ENCODE assay signal across 9 cellular contexts in the genomic region with DNA sequence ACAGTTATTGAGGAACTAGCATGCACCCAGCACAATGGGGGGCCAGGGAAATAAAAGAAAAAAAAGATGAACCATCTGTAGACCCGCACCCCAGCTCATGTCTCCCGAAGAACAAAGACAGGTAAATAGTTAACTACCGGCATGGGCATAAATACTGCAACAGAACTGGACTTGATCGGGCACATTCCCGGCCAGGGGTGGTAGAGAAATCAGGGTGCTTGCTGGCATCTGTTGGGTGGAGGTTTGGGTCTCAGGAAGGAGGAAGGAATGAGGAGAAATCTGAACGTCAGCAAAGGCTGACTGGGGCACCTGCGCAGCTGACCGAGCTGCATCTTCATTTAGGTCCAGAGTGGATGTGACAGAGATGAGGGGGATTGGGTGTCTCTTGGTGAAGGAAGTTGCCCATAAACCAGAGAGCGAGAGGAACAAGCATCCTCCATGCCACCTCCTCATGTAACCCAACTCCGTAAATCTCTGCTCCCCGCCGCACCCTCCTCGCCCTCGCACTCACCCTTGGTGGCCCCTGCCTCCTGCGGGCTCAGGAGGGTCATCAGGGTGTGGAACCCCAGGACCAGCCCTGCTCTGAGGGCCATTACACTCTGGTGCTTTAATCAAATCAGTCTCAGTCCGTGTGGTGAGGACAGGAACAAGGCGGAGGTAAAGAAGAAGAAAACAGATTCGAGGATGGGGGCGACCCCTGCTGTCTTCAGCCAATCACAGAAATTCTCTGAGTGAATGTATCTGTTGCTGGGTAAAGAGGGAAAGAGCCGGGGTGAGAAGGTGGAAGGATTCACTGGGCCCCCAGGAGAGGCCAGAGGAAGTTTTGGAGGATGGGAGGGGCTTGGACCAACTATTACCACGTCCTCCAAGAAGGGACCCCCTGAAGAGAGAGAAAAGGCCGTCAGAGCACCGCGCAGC. TPM values are rescaled to one million over a fixed set of nuclear protein-coding genes. Genes with fewer than 3 reads are reported as not detected.
DNase-seq lines count a peak whose midpoint lies in the region; FAIRE-seq and TF ChIP-seq lines count a peak whose summit lies in the region.
"Had no signal": no experiment of that assay in that cellular context is flagged by ENCODE, and none has a peak within 500 bp of the region (broad histone marks: within the 10 kb centered on the region; RNA-seq: fewer than 3 reads in every experiment).

A gene (minus strand): TSS at position 648 of the 918 bp plus-strand sequence.

- H3K9ac ChIP-seq in OCI-LY1 (ENCODE audit: low read length) (no peak within 1 kb of the TSS), astrocyte (ENCODE audit: low read length) (no peak within 1 kb of the TSS), subcutaneous abdominal adipose tissue (ENCODE audit: low read length in 5 of 5) (peak within 1 kb of the TSS in 2 of 5 donors; percentile 47 to 68)

- no peaks in the 10 kb centered on the region for H3K27me3 ChIP-seq in OCI-LY1 (ENCODE audit: insufficient read depth, low read length)
- peaks cover 20% of the 10 kb centered on the region for H3K27me3 ChIP-seq in astrocyte (ENCODE audit: insufficient read depth, low read length)
- H3K27me3 ChIP-seq in subcutaneous abdominal adipose tissue (ENCODE audit: control insufficient read depth in 5 of 5, insufficient read depth in 4 of 5, low read length in 5 of 5) = peaks cover 0 to 19% (median 6%) of the 10 kb centered on the region in 5 donors

- H3K79me2 ChIP-seq in OCI-LY1 (ENCODE audit: insufficient read depth, low read length) (no peaks in the 10 kb centered on the region), astrocyte (ENCODE audit: insufficient read depth, low read length) (no peaks in the 10 kb centered on the region)

- H3F3A ChIP-seq in OCI-LY1 (ENCODE audit: insufficient read depth, low read length) = no peaks in the 10 kb centered on the region

- H3K9me3 ChIP-seq in HEK293 (ENCODE audit: control insufficient read depth, insufficient read depth, low read depth, low read length) = no peaks in the 10 kb centered on the region
- H3K9me3 ChIP-seq in OCI-LY1 (ENCODE audit: low read length) = no peaks in the 10 kb centered on the region
- H3K9me3 ChIP-seq in astrocyte (ENCODE audit: insufficient read depth, low read depth, low read length) = no peaks in the 10 kb centered on the region
- no peaks in the 10 kb centered on the region for H3K9me3 ChIP-seq in subcutaneous abdominal adipose tissue (ENCODE audit: control insufficient read depth in 5 of 5, low read length in 5 of 5)

- peaks cover 27% of the 10 kb centered on the region for H3K27me3 Mint-ChIP-seq in astrocyte (ENCODE audit: low read depth, unreplicated experiment)

- POLR2A ChIA-PET in HEK293 (lab: Yijun Ruan, JAX) = interaction anchor here (1.1 to 1.3 kb wide), 2 partner anchors 25 to 37 kb away, joined by 3 read pairs; no protein-coding TSS in a partner anchor

- CTCF ChIA-PET in HEK293 (lab: Yijun Ruan, JAX) = interaction anchor here (0.5 to 8.8 kb wide), 5 partner anchors 8 to 188 kb away, joined by 3 to 106 read pairs (median 4); no protein-coding TSS in a partner anchor

- H3K4me1 Mint-ChIP-seq in astrocyte (ENCODE audit: low read depth, unreplicated experiment) = no peaks in the 10 kb centered on the region

- no peaks in the 10 kb centered on the region for H4K20me1 ChIP-seq in OCI-LY1 (ENCODE audit: insufficient read depth, low read length)
- H4K20me1 ChIP-seq in astrocyte (ENCODE audit: insufficient read depth, low read length) = no peaks in the 10 kb centered on the region

- peak; percentile 7 for DNase-seq in SKM-1 treated with dmso at 0.1 percent for 144 hours (lab: John Stamatoyannopoulos, UW; ENCODE audit: unreplicated experiment)
- no peak for DNase-seq in SKM-1 (lab: John Stamatoyannopoulos, UW; ENCODE audit: unreplicated experiment)
- DNase-seq in astrocyte (ENCODE audit: low read depth) = peak; percentile 3
- DNase-seq in left kidney (ENCODE audit: low read depth, low spot score) = peak; percentile 88
- DNase-seq in foreskin melanocyte = no peak

- H3K4me3 Mint-ChIP-seq in astrocyte (ENCODE audit: unreplicated experiment) = peak within 1 kb of the TSS; percentile 73

- no peak for FAIRE-seq in astrocyte (lab: Jason Lieb, UNC)

- no peaks in the 10 kb centered on the region for H3K9me2 ChIP-seq in OCI-LY1 (ENCODE audit: low read depth, low read length)

- H3K27ac Mint-ChIP-seq in astrocyte (ENCODE audit: unreplicated experiment) = no peak within 1 kb of the TSS

- H2AFZ ChIP-seq in OCI-LY1 (ENCODE audit: low read length) (no peak within 1 kb of the TSS), astrocyte (ENCODE audit: low read depth, low read length) (peak within 1 kb of the TSS; percentile 61)

- H3K4me2 ChIP-seq in OCI-LY1 (ENCODE audit: low read length) (peak within 1 kb of the TSS; percentile 20; the same call in 1 of the 2 replicates), astrocyte (ENCODE audit: low read length) (peak within 1 kb of the TSS; percentile 80)

- H3K36me3 Mint-ChIP-seq in astrocyte (ENCODE audit: low read depth, unreplicated experiment) = no peaks in the 10 kb centered on the region

- no peaks in the 10 kb centered on the region for H3K9me3 Mint-ChIP-seq in astrocyte (ENCODE audit: unreplicated experiment)

- H3K4me3 ChIP-seq in HEK293 (ENCODE audit: low read depth, low read length) (peak within 1 kb of the TSS; percentile 30), OCI-LY1 (ENCODE audit: low read depth, low read length, poor library complexity, severe bottlenecking) (peak within 1 kb of the TSS; percentile 3), astrocyte (ENCODE audit: insufficient read depth, low read depth, low read length) (no peak within 1 kb of the TSS), subcutaneous abdominal adipose tissue (ENCODE audit: low read depth in 1 of 5, low read length in 5 of 5) (peak within 1 kb of the TSS in 4 of 5 donors; percentile 38 to 63 (median 54))

- no peaks in the 10 kb centered on the region for H3K36me3 ChIP-seq in HEK293 (ENCODE audit: control insufficient read depth in 2 of 2, insufficient read depth in 1 of 2, low read length in 2 of 2)
- no peaks in the 10 kb centered on the region for H3K36me3 ChIP-seq in OCI-LY1 (ENCODE audit: insufficient read depth, low read length)
- no peaks in the 10 kb centered on the region for H3K36me3 ChIP-seq in astrocyte (ENCODE audit: insufficient read depth, low read length)
- H3K36me3 ChIP-seq in subcutaneous abdominal adipose tissue (ENCODE audit: control insufficient read depth in 5 of 5, insufficient read depth in 5 of 5, low read length in 5 of 5) = peaks cover 0 to 2% (median 0%) of the 10 kb centered on the region in 5 donors

- TF ChIP-seq CTCF in HEK293 (tag by site-specific recombination; IDR thresholded peaks at IDR 0.05) (no peak), OCI-LY1 (IDR thresholded peaks at IDR 0.05; ENCODE audit: low read length) (peak; percentile 46; the same call in 1 of the 2 replicates), astrocyte (IDR thresholded peaks at IDR 0.05; ENCODE audit: insufficient read depth, low read depth, low read length) (no peak)

- H3K4me1 ChIP-seq in HEK293 (ENCODE audit: control insufficient read depth, insufficient read depth, low read length) (no peaks in the 10 kb centered on the region), OCI-LY1 (ENCODE audit: insufficient read depth, low read length, severe bottlenecking) (no peaks in the 10 kb centered on the region), astrocyte (ENCODE audit: insufficient read depth, low read length) (peaks cover 3% of the 10 kb centered on the region), subcutaneous abdominal adipose tissue (ENCODE audit: control insufficient read depth in 5 of 5, insufficient read depth in 5 of 5, low read length in 5 of 5) (peaks cover 0 to 8% (median 7%) of the 10 kb centered on the region in 5 donors)

- H3K27ac ChIP-seq in HEK293 (ENCODE audit: extremely low read depth, low read depth, low read length) (no peak within 1 kb of the TSS), OCI-LY1 (ENCODE audit: low read depth, low read length, poor library complexity, severe bottlenecking) (no peak within 1 kb of the TSS), astrocyte (ENCODE audit: low read depth, low read length) (no peak within 1 kb of the TSS), subcutaneous abdominal adipose tissue (ENCODE audit: low read depth, low read length) (no peak within 1 kb of the TSS)

TF ChIP-seq in HEK293, 187 proteins besides CTCF, POLR2A, EP300 and RAD21 (continues in another document):
- TF ChIP-seq ZNF350 (tag by site-specific recombination; IDR thresholded peaks at IDR 0.05) (no peak), GLIS1 (tag by site-specific recombination; IDR thresholded peaks at IDR 0.05) (peak; percentile 23; the same call in 1 of the 2 replicates), ZNF561 (tag by site-specific recombination; IDR thresholded peaks at IDR 0.05; ENCODE audit: borderline replicate concordance) (no peak), ZNF501 (tag by site-specific recombination; IDR thresholded peaks at IDR 0.05) (no peak), GFI1B (tag by site-specific recombination; IDR thresholded peaks at IDR 0.05) (0 out of 2 replicates have a peak, but pooled peaks have one; percentile 32), ZIC2 (tag by site-specific recombination; IDR thresholded peaks at IDR 0.05) (peak; percentile 42), MEIS1 (CRISPR knock-in tag; IDR thresholded peaks at IDR 0.05; ENCODE audit: borderline replicate concordance) (no peak), ZNF600 (tag by site-specific recombination; IDR thresholded peaks at IDR 0.05) (no peak), TCF7L2 (IDR thresholded peaks at IDR 0.05; ENCODE audit: borderline replicate concordance, low read depth, low read length) (no peak), ZNF843 (tag by site-specific recombination; IDR thresholded peaks at IDR 0.05) (no peak), HOXC10 (CRISPR knock-in tag; IDR thresholded peaks at IDR 0.05) (no peak), ZBTB20 (tag by site-specific recombination; IDR thresholded peaks at IDR 0.05) (no peak), ZBTB17 (tag by site-specific recombination; IDR thresholded peaks at IDR 0.05) (peak; percentile 94)
- TF ChIP-seq, protein P1, sequence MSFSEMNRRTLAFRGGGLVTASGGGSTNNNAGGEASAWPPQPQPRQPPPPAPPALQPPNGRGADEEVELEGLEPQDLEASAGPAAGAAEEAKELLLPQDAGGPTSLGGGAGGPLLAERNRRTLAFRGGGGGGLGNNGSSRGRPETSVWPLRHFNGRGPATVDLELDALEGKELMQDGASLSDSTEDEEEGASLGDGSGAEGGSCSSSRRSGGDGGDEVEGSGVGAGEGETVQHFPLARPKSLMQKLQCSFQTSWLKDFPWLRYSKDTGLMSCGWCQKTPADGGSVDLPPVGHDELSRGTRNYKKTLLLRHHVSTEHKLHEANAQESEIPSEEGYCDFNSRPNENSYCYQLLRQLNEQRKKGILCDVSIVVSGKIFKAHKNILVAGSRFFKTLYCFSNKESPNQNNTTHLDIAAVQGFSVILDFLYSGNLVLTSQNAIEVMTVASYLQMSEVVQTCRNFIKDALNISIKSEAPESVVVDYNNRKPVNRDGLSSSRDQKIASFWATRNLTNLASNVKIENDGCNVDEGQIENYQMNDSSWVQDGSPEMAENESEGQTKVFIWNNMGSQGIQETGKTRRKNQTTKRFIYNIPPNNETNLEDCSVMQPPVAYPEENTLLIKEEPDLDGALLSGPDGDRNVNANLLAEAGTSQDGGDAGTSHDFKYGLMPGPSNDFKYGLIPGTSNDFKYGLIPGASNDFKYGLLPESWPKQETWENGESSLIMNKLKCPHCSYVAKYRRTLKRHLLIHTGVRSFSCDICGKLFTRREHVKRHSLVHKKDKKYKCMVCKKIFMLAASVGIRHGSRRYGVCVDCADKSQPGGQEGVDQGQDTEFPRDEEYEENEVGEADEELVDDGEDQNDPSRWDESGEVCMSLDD (tag by site-specific recombination; IDR thresholded peaks at IDR 0.05) = no peak

RNA-seq across cellular contexts. Expression of the gene that starts here (rescaled TPM):
- 0.48 and 0.89 TPM in 2 replicates for total RNA-seq in astrocyte
- total RNA-seq: dermis microvascular lymphatic vessel endothelial cell had no signal

Comparison
In these comparisons a context has a peak if more than half of its experiments do, and no peak if none do; other contexts are left out.
1. DNase-seq: peak in SKM-1 treated with dmso at 0.1 percent for 144 hours (single experiment) and left kidney (single experiment); none in SKM-1 (single experiment) and foreskin melanocyte (single experiment).
2. Peak in DNase-seq and H3K4me2 ChIP-seq in astrocyte; RNA of the gene not detected or under 1 TPM.